In genomic region chr9:95923794-95924193, GRCh38 we compare ENCODE assay signal across 1 cellular context.
TF ChIP-seq lines count a peak whose summit lies in the region.

No MANE protein-coding gene starts in this region.

TF ChIP-seq in HepG2, 621 proteins besides CTCF, POLR2A, EP300 and RAD21 (continued from another document):
- no peak for TF ChIP-seq SOX6 (IDR thresholded peaks at IDR 0.05)
- peak; percentile 42; the same call in 1 of the 2 replicates for TF ChIP-seq SOX6 (CRISPR knock-in tag; IDR thresholded peaks at IDR 0.05)
- TF ChIP-seq ZNF768 (CRISPR knock-in tag; IDR thresholded peaks at IDR 0.05), result no peak
- TF ChIP-seq ZBTB20 (CRISPR knock-in tag; IDR thresholded peaks at IDR 0.05; ENCODE audit: borderline replicate concordance, low read depth), result no peak
- no peak for TF ChIP-seq PRDM10 (CRISPR knock-in tag; IDR thresholded peaks at IDR 0.05; ENCODE audit: low read depth)
- no peak for TF ChIP-seq CREB3 (CRISPR knock-in tag; IDR thresholded peaks at IDR 0.05)
- 0 out of 2 replicates have a peak, but pooled peaks have one; percentile 28 for TF ChIP-seq ZNF292 (CRISPR knock-in tag; IDR thresholded peaks at IDR 0.05; ENCODE audit: borderline replicate concordance, low read depth)
- TF ChIP-seq ZNF160 (CRISPR knock-in tag; IDR thresholded peaks at IDR 0.05), result no peak
- TF ChIP-seq HINFP (CRISPR knock-in tag; IDR thresholded peaks at IDR 0.05; ENCODE audit: low read depth), result no peak
- TF ChIP-seq ZNF589 (CRISPR knock-in tag; conservative IDR thresholded peaks at IDR 0.05), result no peak
- no peak for TF ChIP-seq ZNF280B (CRISPR knock-in tag; IDR thresholded peaks at IDR 0.05; ENCODE audit: borderline replicate concordance)
- TF ChIP-seq ZNF557 (CRISPR knock-in tag; IDR thresholded peaks at IDR 0.05), result no peak
- TF ChIP-seq ADNP (CRISPR knock-in tag; IDR thresholded peaks at IDR 0.05), result no peak
- no peak for TF ChIP-seq ZNF180 (CRISPR knock-in tag; IDR thresholded peaks at IDR 0.05; ENCODE audit: borderline replicate concordance, low read depth)
- 0 out of 2 replicates have a peak, but pooled peaks have one; percentile 26 for TF ChIP-seq MAFF (IDR thresholded peaks at IDR 0.05; ENCODE audit: low read depth, low read length)
- no peak for TF ChIP-seq ZBTB21 (CRISPR knock-in tag; IDR thresholded peaks at IDR 0.05)
- no peak for TF ChIP-seq BORCS8-MEF2B (CRISPR knock-in tag; IDR thresholded peaks at IDR 0.05)
- no peak for TF ChIP-seq KDM1A (CRISPR knock-in tag; IDR thresholded peaks at IDR 0.05)
- no peak for TF ChIP-seq ZNF276 (CRISPR knock-in tag; IDR thresholded peaks at IDR 0.05; ENCODE audit: low read depth)
- TF ChIP-seq ZNF816 (CRISPR knock-in tag; IDR thresholded peaks at IDR 0.05; ENCODE audit: borderline replicate concordance), result no peak
- no peak for TF ChIP-seq STAT6 (CRISPR knock-in tag; IDR thresholded peaks at IDR 0.05; ENCODE audit: borderline replicate concordance)
- no peak for TF ChIP-seq ZNF670 (CRISPR knock-in tag; IDR thresholded peaks at IDR 0.05; ENCODE audit: borderline replicate concordance)
- no peak for TF ChIP-seq NCOR1 (IDR thresholded peaks at IDR 0.05; ENCODE audit: borderline replicate concordance, low read length)
- TF ChIP-seq ARHGAP35 (CRISPR knock-in tag; IDR thresholded peaks at IDR 0.05; ENCODE audit: borderline replicate concordance), result no peak
- no peak for TF ChIP-seq TFDP1 (CRISPR knock-in tag; IDR thresholded peaks at IDR 0.05; ENCODE audit: borderline replicate concordance)
- TF ChIP-seq HDAC2 (CRISPR knock-in tag; IDR thresholded peaks at IDR 0.05), result peak; percentile 73; the same call in 1 of the 2 replicates
- TF ChIP-seq SP1 (IDR thresholded peaks at IDR 0.05), result no peak
- no peak for TF ChIP-seq SP1 (CRISPR knock-in tag; IDR thresholded peaks at IDR 0.05)
- TF ChIP-seq ARID2 (CRISPR knock-in tag; IDR thresholded peaks at IDR 0.05; ENCODE audit: borderline replicate concordance), result no peak
- TF ChIP-seq YEATS4 (CRISPR knock-in tag; IDR thresholded peaks at IDR 0.05; ENCODE audit: borderline replicate concordance), result no peak
- TF ChIP-seq ZNF646 (CRISPR knock-in tag; IDR thresholded peaks at IDR 0.05), result no peak
- no peak for TF ChIP-seq IKZF1 (IDR thresholded peaks at IDR 0.05)
- no peak for TF ChIP-seq TOPORS (CRISPR knock-in tag; IDR thresholded peaks at IDR 0.05)
- TF ChIP-seq CCDC6 (CRISPR knock-in tag; IDR thresholded peaks at IDR 0.05), result no peak
- peak; percentile 75 for TF ChIP-seq ZMYM4 (CRISPR knock-in tag; IDR thresholded peaks at IDR 0.05)
- no peak for TF ChIP-seq SP4 (CRISPR knock-in tag; IDR thresholded peaks at IDR 0.05)
- TF ChIP-seq CENPT (CRISPR knock-in tag; IDR thresholded peaks at IDR 0.05; ENCODE audit: low read depth), result no peak
